ENCODE assay signal across 21 cellular contexts in genomic region chr5:85441138-85441537, GRCh38.
"Had no signal": no experiment of that assay in that cellular context is flagged by ENCODE, and none has a peak within 500 bp of the region (broad histone marks: within the 10 kb centered on the region; RNA-seq: fewer than 3 reads in every experiment).

No MANE protein-coding gene starts in this region.

- H3K4me3 ChIP-seq: colonic mucosa, esophagus squamous epithelium, lower lobe of right lung, mucosa of descending colon, pancreas, right atrium auricular region, testis, tibial artery had no signal

- H3K27ac ChIP-seq: colonic mucosa, esophagus squamous epithelium, lower lobe of right lung, neutrophil, pancreas, right atrium auricular region, testis, tibial artery had no signal

- ATAC-seq: left ventricle myocardium superior; lower lobe of right lung; mucosa of descending colon; natural killer cell treated with Interleukin-12 subunit alpha and Interleukin-12 subunit beta and Interleukin-15 and Interleukin-18, amount 100 ng/mL, for 72 hours; pancreas; sciatic nerve; stimulated activated memory B cell treated with anti-CD40 and anti-IgM and Interleukin-4, amounts not matched to agents 10 μg/mL and 1 μg/mL and 100 μg/mL, for 72 hours; stimulated activated naive CD8-positive, alpha-beta T cell treated with anti-CD3 and anti-CD28 coated beads, Interleukin-15, Interleukin-2, amounts not matched to agents 100 U/mL and 50 U/mL, for 24 hours had no signal

- DNase-seq: colonic mucosa; effector CD8-positive, alpha-beta T cell; endodermal cell; esophagus squamous epithelium; hypothalamus; immature natural killer cell; left ventricle myocardium superior; lower lobe of right lung; mucosa of descending colon; naive B cell; pancreas; stimulated activated CD4-positive, alpha-beta T cell treated with anti-CD3 and anti-CD28 coated beads, Interleukin-4, amount 100 ng/mL, for 4 hours; stimulated activated naive CD8-positive, alpha-beta T cell treated with anti-CD3 and anti-CD28 coated beads, Interleukin-15, Interleukin-2, amounts not matched to agents 100 U/mL and 50 U/mL, for 24 hours; substantia nigra; testis; tibial artery had no signal

- H3K27me3 ChIP-seq: colonic mucosa, esophagus squamous epithelium, neutrophil, pancreas, right atrium auricular region, testis, tibial artery had no signal

- H3K4me1 ChIP-seq: colonic mucosa, esophagus squamous epithelium, lower lobe of right lung, pancreas, right atrium auricular region, testis, tibial artery had no signal

- H3K36me3 ChIP-seq: colonic mucosa, esophagus squamous epithelium, lower lobe of right lung, neutrophil, pancreas, right atrium auricular region, tibial artery had no signal

- H3K9me3 ChIP-seq: colonic mucosa, esophagus squamous epithelium, lower lobe of right lung, mucosa of descending colon, neutrophil, pancreas, right atrium auricular region, testis, tibial artery had no signal
